ENCODE assay signal across 1 cellular context in the genomic region with DNA sequence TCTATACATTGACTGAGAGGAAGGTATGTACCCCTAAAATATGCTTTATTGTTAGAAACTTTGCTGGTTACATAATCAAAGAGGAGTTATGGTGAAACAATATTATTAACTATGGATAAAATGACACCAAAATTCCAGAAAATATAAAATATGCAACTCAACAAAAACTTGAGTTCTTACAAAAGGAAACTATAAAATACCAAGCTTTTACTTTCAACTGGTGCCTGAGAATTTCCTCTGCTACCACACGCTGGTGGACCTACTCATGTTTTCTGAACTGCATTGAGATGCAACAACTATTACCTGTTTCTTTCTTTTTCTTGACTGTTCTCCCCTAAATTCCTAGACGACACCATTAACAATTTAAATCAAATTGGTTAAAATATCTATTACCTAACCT.
TF ChIP-seq lines count a peak whose summit lies in the region.

No MANE protein-coding gene starts in this region.

TF ChIP-seq in GM12878, 131 proteins besides CTCF, POLR2A, EP300 and RAD21:
- TF ChIP-seq CREM (IDR thresholded peaks at IDR 0.05; ENCODE audit: low read depth), result no peak
- TF ChIP-seq, protein P1, sequence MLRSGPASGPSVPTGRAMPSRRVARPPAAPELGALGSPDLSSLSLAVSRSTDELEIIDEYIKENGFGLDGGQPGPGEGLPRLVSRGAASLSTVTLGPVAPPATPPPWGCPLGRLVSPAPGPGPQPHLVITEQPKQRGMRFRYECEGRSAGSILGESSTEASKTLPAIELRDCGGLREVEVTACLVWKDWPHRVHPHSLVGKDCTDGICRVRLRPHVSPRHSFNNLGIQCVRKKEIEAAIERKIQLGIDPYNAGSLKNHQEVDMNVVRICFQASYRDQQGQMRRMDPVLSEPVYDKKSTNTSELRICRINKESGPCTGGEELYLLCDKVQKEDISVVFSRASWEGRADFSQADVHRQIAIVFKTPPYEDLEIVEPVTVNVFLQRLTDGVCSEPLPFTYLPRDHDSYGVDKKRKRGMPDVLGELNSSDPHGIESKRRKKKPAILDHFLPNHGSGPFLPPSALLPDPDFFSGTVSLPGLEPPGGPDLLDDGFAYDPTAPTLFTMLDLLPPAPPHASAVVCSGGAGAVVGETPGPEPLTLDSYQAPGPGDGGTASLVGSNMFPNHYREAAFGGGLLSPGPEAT (IDR thresholded peaks at IDR 0.05; ENCODE audit: low read depth), result no peak
- no peak for TF ChIP-seq IKZF2 (IDR thresholded peaks at IDR 0.05)
- TF ChIP-seq SMARCA5 (IDR thresholded peaks at IDR 0.05), result no peak
- no peak for TF ChIP-seq SREBF2 (IDR thresholded peaks at IDR 0.05; ENCODE audit: low read length)
- TF ChIP-seq, protein P2, sequence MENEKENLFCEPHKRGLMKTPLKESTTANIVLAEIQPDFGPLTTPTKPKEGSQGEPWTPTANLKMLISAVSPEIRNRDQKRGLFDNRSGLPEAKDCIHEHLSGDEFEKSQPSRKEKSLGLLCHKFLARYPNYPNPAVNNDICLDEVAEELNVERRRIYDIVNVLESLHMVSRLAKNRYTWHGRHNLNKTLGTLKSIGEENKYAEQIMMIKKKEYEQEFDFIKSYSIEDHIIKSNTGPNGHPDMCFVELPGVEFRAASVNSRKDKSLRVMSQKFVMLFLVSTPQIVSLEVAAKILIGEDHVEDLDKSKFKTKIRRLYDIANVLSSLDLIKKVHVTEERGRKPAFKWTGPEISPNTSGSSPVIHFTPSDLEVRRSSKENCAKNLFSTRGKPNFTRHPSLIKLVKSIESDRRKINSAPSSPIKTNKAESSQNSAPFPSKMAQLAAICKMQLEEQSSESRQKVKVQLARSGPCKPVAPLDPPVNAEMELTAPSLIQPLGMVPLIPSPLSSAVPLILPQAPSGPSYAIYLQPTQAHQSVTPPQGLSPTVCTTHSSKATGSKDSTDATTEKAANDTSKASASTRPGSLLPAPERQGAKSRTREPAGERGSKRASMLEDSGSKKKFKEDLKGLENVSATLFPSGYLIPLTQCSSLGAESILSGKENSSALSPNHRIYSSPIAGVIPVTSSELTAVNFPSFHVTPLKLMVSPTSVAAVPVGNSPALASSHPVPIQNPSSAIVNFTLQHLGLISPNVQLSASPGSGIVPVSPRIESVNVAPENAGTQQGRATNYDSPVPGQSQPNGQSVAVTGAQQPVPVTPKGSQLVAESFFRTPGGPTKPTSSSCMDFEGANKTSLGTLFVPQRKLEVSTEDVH (IDR thresholded peaks at IDR 0.05; ENCODE audit: low read depth, partially characterized antibody), result no peak
- TF ChIP-seq CBX5 (IDR thresholded peaks at IDR 0.05; ENCODE audit: low read depth), result no peak
- TF ChIP-seq RUNX3 (IDR thresholded peaks at IDR 0.05; ENCODE audit: low read length), result no peak
- TF ChIP-seq, protein P3, sequence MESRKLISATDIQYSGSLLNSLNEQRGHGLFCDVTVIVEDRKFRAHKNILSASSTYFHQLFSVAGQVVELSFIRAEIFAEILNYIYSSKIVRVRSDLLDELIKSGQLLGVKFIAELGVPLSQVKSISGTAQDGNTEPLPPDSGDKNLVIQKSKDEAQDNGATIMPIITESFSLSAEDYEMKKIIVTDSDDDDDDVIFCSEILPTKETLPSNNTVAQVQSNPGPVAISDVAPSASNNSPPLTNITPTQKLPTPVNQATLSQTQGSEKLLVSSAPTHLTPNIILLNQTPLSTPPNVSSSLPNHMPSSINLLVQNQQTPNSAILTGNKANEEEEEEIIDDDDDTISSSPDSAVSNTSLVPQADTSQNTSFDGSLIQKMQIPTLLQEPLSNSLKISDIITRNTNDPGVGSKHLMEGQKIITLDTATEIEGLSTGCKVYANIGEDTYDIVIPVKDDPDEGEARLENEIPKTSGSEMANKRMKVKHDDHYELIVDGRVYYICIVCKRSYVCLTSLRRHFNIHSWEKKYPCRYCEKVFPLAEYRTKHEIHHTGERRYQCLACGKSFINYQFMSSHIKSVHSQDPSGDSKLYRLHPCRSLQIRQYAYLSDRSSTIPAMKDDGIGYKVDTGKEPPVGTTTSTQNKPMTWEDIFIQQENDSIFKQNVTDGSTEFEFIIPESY (IDR thresholded peaks at IDR 0.05), result no peak
- TF ChIP-seq HDAC6 (IDR thresholded peaks at IDR 0.05; ENCODE audit: unreplicated experiment), result no peak
- TF ChIP-seq, protein P4, sequence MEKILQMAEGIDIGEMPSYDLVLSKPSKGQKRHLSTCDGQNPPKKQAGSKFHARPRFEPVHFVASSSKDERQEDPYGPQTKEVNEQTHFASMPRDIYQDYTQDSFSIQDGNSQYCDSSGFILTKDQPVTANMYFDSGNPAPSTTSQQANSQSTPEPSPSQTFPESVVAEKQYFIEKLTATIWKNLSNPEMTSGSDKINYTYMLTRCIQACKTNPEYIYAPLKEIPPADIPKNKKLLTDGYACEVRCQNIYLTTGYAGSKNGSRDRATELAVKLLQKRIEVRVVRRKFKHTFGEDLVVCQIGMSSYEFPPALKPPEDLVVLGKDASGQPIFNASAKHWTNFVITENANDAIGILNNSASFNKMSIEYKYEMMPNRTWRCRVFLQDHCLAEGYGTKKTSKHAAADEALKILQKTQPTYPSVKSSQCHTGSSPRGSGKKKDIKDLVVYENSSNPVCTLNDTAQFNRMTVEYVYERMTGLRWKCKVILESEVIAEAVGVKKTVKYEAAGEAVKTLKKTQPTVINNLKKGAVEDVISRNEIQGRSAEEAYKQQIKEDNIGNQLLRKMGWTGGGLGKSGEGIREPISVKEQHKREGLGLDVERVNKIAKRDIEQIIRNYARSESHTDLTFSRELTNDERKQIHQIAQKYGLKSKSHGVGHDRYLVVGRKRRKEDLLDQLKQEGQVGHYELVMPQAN (conservative IDR thresholded peaks at IDR 0.05), result no peak
- TF ChIP-seq IRF4 (IDR thresholded peaks at IDR 0.05; ENCODE audit: low read depth, low read length), result no peak
- TF ChIP-seq SREBF1 (IDR thresholded peaks at IDR 0.05; ENCODE audit: low read length), result no peak
- no peak for TF ChIP-seq ZNF217 (IDR thresholded peaks at IDR 0.05)
- TF ChIP-seq SUPT20H (IDR thresholded peaks at IDR 0.05; ENCODE audit: borderline replicate concordance, control insufficient read depth, low read depth, low read length), result no peak
